In genomic region chr4:127634181-127634580, GRCh38 we compare ENCODE assay signal across 16 cellular contexts. TPM values are rescaled to one million over a fixed set of nuclear protein-coding genes. Genes with fewer than 3 reads are reported as not detected.
DNase-seq lines count a peak whose midpoint lies in the region; ATAC-seq and TF ChIP-seq lines count a peak whose summit lies in the region.
"Had no signal": no experiment of that assay in that cellular context is flagged by ENCODE, and none has a peak within 500 bp of the region (broad histone marks: within the 10 kb centered on the region; RNA-seq: fewer than 3 reads in every experiment).

No MANE protein-coding gene starts in this region.

- H3K27me3 ChIP-seq in neuron (ENCODE audit: insufficient read depth, low read length) (no peaks in the 10 kb centered on the region), H7 (ENCODE audit: control insufficient read depth, insufficient read depth, low read length) (no peaks in the 10 kb centered on the region), upper lobe of left lung (no peaks in the 10 kb centered on the region)
- H3K27me3 ChIP-seq: SJCRH30 had no signal

- H3K27ac ChIP-seq in SK-N-MC (no peak overlapping the region), upper lobe of left lung (no peak overlapping the region)
- H3K27ac ChIP-seq: parathyroid adenoma had no signal

- 75 to 82% methylated on average over 3 of the region's 3 CpGs for WGBS in upper lobe of left lung, 2 donors

- no peak overlapping the region for H2AFZ ChIP-seq in neuron (ENCODE audit: low read depth, low read length)

- H3K4me1 ChIP-seq in neuron (ENCODE audit: insufficient read depth, low read length) (peaks cover 16% of the 10 kb centered on the region), upper lobe of left lung (peaks cover 4 to 30% (median 13%) of the 10 kb centered on the region in 4 donors)
- H3K4me1 ChIP-seq: parathyroid adenoma, SJCRH30 had no signal

- peak overlapping the region; percentile 78 for H3K9ac ChIP-seq in SK-N-MC (ENCODE audit: insufficient read length)
- H3K9ac ChIP-seq: parathyroid adenoma had no signal

- H3K9me3 ChIP-seq in SK-N-MC (ENCODE audit: low read depth, low read length) (no peaks in the 10 kb centered on the region), neuron (ENCODE audit: low read length) (no peaks in the 10 kb centered on the region), upper lobe of left lung (no peaks in the 10 kb centered on the region)
- H3K9me3 ChIP-seq: SJCRH30 had no signal

- no peak for ATAC-seq in upper lobe of left lung (ENCODE audit: low FRiP score in 2 of 2)

- no peaks in the 10 kb centered on the region for H3K36me3 ChIP-seq in SK-N-MC (ENCODE audit: insufficient read depth, low read length)
- peaks cover 10% of the 10 kb centered on the region for H3K36me3 ChIP-seq in neuron (ENCODE audit: insufficient read depth, low read length)
- no peaks in the 10 kb centered on the region for H3K36me3 ChIP-seq in H7 (replicated peaks; ENCODE audit: control insufficient read depth, insufficient read depth, low read length)
- H3K36me3 ChIP-seq in upper lobe of left lung: no peaks in the 10 kb centered on the region
- H3K36me3 ChIP-seq: SJCRH30 had no signal

- TF ChIP-seq EP300 in upper lobe of left lung (IDR thresholded peaks at IDR 0.05): no peak

- DNase-seq in EH (ENCODE audit: low read depth) (peak; percentile 90), SK-N-MC (ENCODE audit: low read depth, low spot score) (no peak), epithelial cell of esophagus (ENCODE audit: low read depth) (peak; percentile 33), DMS114 treated with DMSO at 0.1 percent for 48 hours (lab: John Stamatoyannopoulos, UW; ENCODE audit: unreplicated experiment) (no peak), NCI-H526 treated with DMSO at 0.1 percent for 48 hours (lab: John Stamatoyannopoulos, UW) (no peak), H7 (no peak), upper lobe of left lung (no peak)
- DNase-seq: activated gamma-delta T cell treated with Interleukin-2 at 50 U/mL for 16 hours; cerebellar nuclear complex; DND-41; NCI-H2107; NK-92 treated with Interleukin-12 subunit alpha and Interleukin-12 subunit beta, amount 100 ng/mL, for 24 hours had no signal

- TF ChIP-seq CTCF in epithelial cell of esophagus (IDR thresholded peaks at IDR 0.05; ENCODE audit: insufficient read depth, low read depth, low read length, missing control alignments) (no peak), upper lobe of left lung (IDR thresholded peaks at IDR 0.05) (no peak)

- H3K4me3 ChIP-seq in SK-N-MC (peak overlapping the region; percentile 80), epithelial cell of esophagus (ENCODE audit: low read length) (no peak overlapping the region), neuron (ENCODE audit: low read length) (peak overlapping the region; percentile 81), H7 (ENCODE audit: insufficient read depth, low read depth, low read length) (no peak overlapping the region), upper lobe of left lung (no peak overlapping the region)
- H3K4me3 ChIP-seq: lung had no signal

- TF ChIP-seq POLR2A in upper lobe of left lung (IDR thresholded peaks at IDR 0.05): no peak

RNA-seq across cellular contexts. Expression of gene INTU, which starts 1.4 kb away (rescaled TPM):
- 10.3 and 11.8 TPM in 2 replicates for total RNA-seq in H7 (2014; rRNA removed; shearing (Covaris generic))
- total RNA-seq in upper lobe of left lung: 10 to 100 TPM in 3 of 6 donors, 1 to 10 TPM in 3; 5.1 to 16.8 (median 9.9) TPM

Comparison
In these comparisons a context has a peak if more than half of its experiments do, and no peak if none do; other contexts are left out.
1. DNase-seq: peak in EH (single experiment) and epithelial cell of esophagus (single experiment); none in SK-N-MC (single experiment), DMS114 treated with DMSO at 0.1 percent for 48 hours (single experiment), NCI-H526 treated with DMSO at 0.1 percent for 48 hours (single experiment), H7 (single experiment) and upper lobe of left lung (0 of 2).
2. H3K4me3 ChIP-seq: peak in SK-N-MC (single experiment) and neuron (single experiment); none in epithelial cell of esophagus (single experiment), H7 (single experiment) and upper lobe of left lung (0 of 4).